In the genomic region with DNA sequence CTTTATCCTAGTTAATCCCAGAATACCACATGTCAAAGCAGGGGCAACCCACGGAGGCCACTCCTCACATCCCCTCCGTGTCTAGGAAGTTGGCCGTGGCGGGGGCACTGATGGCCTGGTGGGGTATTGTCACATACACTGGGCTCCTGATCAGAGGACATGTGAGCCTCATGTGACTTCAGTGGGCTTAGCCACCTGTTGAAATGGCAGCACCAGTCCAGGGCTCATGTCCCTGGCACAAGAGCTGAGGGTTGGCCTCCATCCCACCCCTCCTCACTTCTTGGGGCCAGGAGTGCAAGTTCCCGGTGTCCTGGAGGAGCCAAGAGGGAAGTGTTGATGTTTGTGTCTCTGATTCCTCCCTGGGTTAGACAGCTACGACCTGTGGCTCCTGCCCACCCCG, we compare ENCODE assay signal across 31 cellular contexts.
"Had no signal": no experiment of that assay in that cellular context is flagged by ENCODE, and none has a peak within 500 bp of the region (broad histone marks: within the 10 kb centered on the region; RNA-seq: fewer than 3 reads in every experiment).

No MANE protein-coding gene starts in this region.

- H3K9ac ChIP-seq: parathyroid adenoma had no signal

- H3K27me3 ChIP-seq: neutrophil, right atrium auricular region, upper lobe of left lung had no signal

- H3K27ac Mint-ChIP-seq: immature natural killer cell; memory B cell; natural killer cell; progenitor cell of endocrine pancreas; stimulated activated naive B cell treated with anti-CD40 and anti-IgM and Interleukin-4, amounts not matched to agents 10 μg/mL and 1 μg/mL and 100 μg/mL, for 72 hours; stimulated activated naive CD8-positive, alpha-beta T cell treated with anti-CD3 and anti-CD28 coated beads, Interleukin-15, Interleukin-2, amounts not matched to agents 100 ng/mL and 50 ng/mL, for 24 hours had no signal

- H3K4me3 Mint-ChIP-seq: immature natural killer cell; memory B cell; natural killer cell; stimulated activated naive B cell treated with anti-CD40 and anti-IgM and Interleukin-4, amounts not matched to agents 10 μg/mL and 1 μg/mL and 100 μg/mL, for 72 hours; stimulated activated naive CD8-positive, alpha-beta T cell treated with anti-CD3 and anti-CD28 coated beads, Interleukin-15, Interleukin-2, amounts not matched to agents 100 ng/mL and 50 ng/mL, for 24 hours had no signal

- FAIRE-seq: endothelial cell of umbilical vein, small intestine, urothelium cell line had no signal

- H3K27ac ChIP-seq: coronary artery, esophagus muscularis mucosa, foreskin keratinocyte, heart right ventricle, neutrophil, parathyroid adenoma, right atrium auricular region, sigmoid colon, thoracic aorta, tibial nerve, upper lobe of left lung had no signal

- H3K4me1 ChIP-seq: esophagus muscularis mucosa, foreskin keratinocyte, heart right ventricle, parathyroid adenoma, right atrium auricular region, sigmoid colon, tibial nerve, upper lobe of left lung had no signal

- H3K4me1 Mint-ChIP-seq: immature natural killer cell; memory B cell; natural killer cell; stimulated activated naive B cell treated with anti-CD40 and anti-IgM and Interleukin-4, amounts not matched to agents 10 μg/mL and 1 μg/mL and 100 μg/mL, for 72 hours had no signal

- ATAC-seq: foreskin keratinocyte; left colon; left ventricle myocardium superior; natural killer cell; stimulated activated naive B cell treated with anti-CD40 and anti-IgM and Interleukin-4, amounts not matched to agents 10 μg/mL and 1 μg/mL and 100 μg/mL, for 72 hours had no signal

- H3K36me3 Mint-ChIP-seq: immature natural killer cell; memory B cell; natural killer cell; stimulated activated naive B cell treated with anti-CD40 and anti-IgM and Interleukin-4, amounts not matched to agents 10 μg/mL and 1 μg/mL and 100 μg/mL, for 72 hours had no signal

- DNase-seq: dermis blood vessel endothelial cell; effector memory CD4-positive, alpha-beta T cell; foreskin keratinocyte; glutamatergic neuron; heart right ventricle; hippocampal formation; immature natural killer cell; islet precursor cell; kidney glomerular epithelial cell; left colon; left ventricle myocardium superior; natural killer cell; sigmoid colon; stimulated activated CD4-positive, alpha-beta T cell treated with anti-CD3 and anti-CD28 coated beads, Interleukin-15, amount 100 ng/mL, for 24 hours; stimulated activated CD4-positive, alpha-beta T cell treated with anti-CD3 and anti-CD28 coated beads, Interleukin-2, amount 100 ng/mL, for 48 hours; stimulated activated naive B cell treated with anti-CD40 and anti-IgM and Interleukin-4, amounts not matched to agents 10 μg/mL and 1 μg/mL and 100 μg/mL, for 72 hours; upper lobe of left lung had no signal

- H3K36me3 ChIP-seq: esophagus muscularis mucosa, heart right ventricle, neutrophil, right atrium auricular region, sigmoid colon, thoracic aorta, tibial nerve, upper lobe of left lung had no signal

- H3K9me3 Mint-ChIP-seq: immature natural killer cell; memory B cell; natural killer cell; stimulated activated naive B cell treated with anti-CD40 and anti-IgM and Interleukin-4, amounts not matched to agents 10 μg/mL and 1 μg/mL and 100 μg/mL, for 72 hours; stimulated activated naive CD8-positive, alpha-beta T cell treated with anti-CD3 and anti-CD28 coated beads, Interleukin-15, Interleukin-2, amounts not matched to agents 100 ng/mL and 50 ng/mL, for 24 hours had no signal

- H3K9me3 ChIP-seq: esophagus muscularis mucosa, heart right ventricle, neutrophil, right atrium auricular region, sigmoid colon, thoracic aorta, tibial nerve, upper lobe of left lung had no signal

- H3K4me3 ChIP-seq: coronary artery, esophagus muscularis mucosa, heart right ventricle, lung, right atrium auricular region, sigmoid colon, thoracic aorta, tibial nerve, upper lobe of left lung had no signal
